1 cellular context compared by ENCODE assay signal in genomic region chr11:91802475-91802874, GRCh38.
TF ChIP-seq lines count a peak whose summit lies in the region.

No MANE protein-coding gene starts in this region.

TF ChIP-seq in H1, 55 proteins besides CTCF, POLR2A, EP300 and RAD21:
- no peak for TF ChIP-seq E2F6 (IDR thresholded peaks at IDR 0.05)
- TF ChIP-seq SP1 (IDR thresholded peaks at IDR 0.05; ENCODE audit: low read depth, low read length): no peak
- TF ChIP-seq KDM4A (IDR thresholded peaks at IDR 0.05; ENCODE audit: low read depth, low read length, severe bottlenecking): no peak
- no peak for TF ChIP-seq CHD7 (IDR thresholded peaks at IDR 0.05; ENCODE audit: insufficient replicate concordance, low read length)
- TF ChIP-seq BCL11A (IDR thresholded peaks at IDR 0.05; ENCODE audit: low read depth in 2 of 2, low read length in 2 of 2): no peak
